In the genomic region with DNA sequence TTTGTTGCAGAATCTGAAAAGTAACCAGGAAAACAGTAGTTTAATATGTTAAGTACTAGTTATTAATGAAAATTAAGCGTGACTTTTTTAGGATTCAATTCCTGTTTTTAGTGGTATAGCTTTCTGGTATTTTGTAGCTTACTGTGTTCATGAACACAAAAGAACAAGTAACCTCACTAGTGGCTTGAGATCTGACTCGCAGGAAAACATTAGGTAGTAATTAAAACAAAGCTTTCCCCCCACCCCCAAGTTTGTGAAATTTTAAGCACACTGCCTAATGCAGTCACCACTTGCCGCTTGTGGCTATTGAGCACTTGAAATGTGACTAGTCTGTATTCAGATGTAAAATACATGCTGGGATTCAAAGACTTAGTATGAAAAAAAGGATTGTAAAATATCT, we compare ENCODE assay signal across 13 cellular contexts.
A peak's percentile ranks its signal among the peaks of the same experiment; 100 is the strongest.
DNase-seq lines count a peak whose midpoint lies in the region; ATAC-seq, FAIRE-seq and TF ChIP-seq lines count a peak whose summit lies in the region.
"Had no signal": no experiment of that assay in that cellular context is flagged by ENCODE, and none has a peak within 500 bp of the region (broad histone marks: within the 10 kb centered on the region; RNA-seq: fewer than 3 reads in every experiment).

No MANE protein-coding gene starts in this region.

- DNase-seq in GM19239 (ENCODE audit: insufficient read length, low spot score) (no peak), NCI-H128 (lab: John Stamatoyannopoulos, UW; ENCODE audit: unreplicated experiment) (peak; percentile 31), mesendoderm (peak; percentile 26), activated gamma-delta T cell treated with Interleukin-2 at 50 U/mL for 16 hours (no peak), right cardiac atrium (no peak), endothelial cell (ENCODE audit: low spot score) (no peak)
- DNase-seq in activated CD4-positive, alpha-beta T cell treated with anti-CD3 and anti-CD28 coated beads, Interleukin-2, amount 50 U/mL, for 1 hour, result no peak
- DNase-seq: amygdala, Calu3, H7, T1000 had no signal

- H2BK15ac ChIP-seq in mesendoderm (replicated peaks; ENCODE audit: low read depth), result no peak overlapping the region

- no peak overlapping the region for H3K18ac ChIP-seq in mesendoderm (ENCODE audit: low read length)

- H3K9ac ChIP-seq in mesendoderm (ENCODE audit: low read length), result no peak overlapping the region

- TF ChIP-seq CTCF in endothelial cell (IDR thresholded peaks at IDR 0.05; ENCODE audit: unreplicated experiment), result no peak

- no peak overlapping the region for H3K23ac ChIP-seq in mesendoderm (ENCODE audit: low read length)

- H3K4me3 ChIP-seq in mesendoderm (ENCODE audit: low read length) (no peak overlapping the region), right cardiac atrium (ENCODE audit: low read length) (no peak overlapping the region)

- H3K4me2 ChIP-seq in mesendoderm (ENCODE audit: low read length), result no peak overlapping the region

- no peaks in the 10 kb centered on the region for H3K36me3 ChIP-seq in mesendoderm (ENCODE audit: control insufficient read depth, insufficient read depth, low read length)

- H2AK5ac ChIP-seq in mesendoderm (ENCODE audit: low read length), result no peak overlapping the region

- H3K4me1 Mint-ChIP-seq in endothelial cell (ENCODE audit: unreplicated experiment), result no peaks in the 10 kb centered on the region

- no peak overlapping the region for H2BK5ac ChIP-seq in mesendoderm (ENCODE audit: low read length)

- no peaks in the 10 kb centered on the region for H3K79me2 ChIP-seq in mesendoderm (ENCODE audit: control insufficient read depth, insufficient read depth, low read length)

- H3K27ac ChIP-seq in mesendoderm (ENCODE audit: low read depth, low read length) (no peak overlapping the region), right cardiac atrium (ENCODE audit: low read length) (no peak overlapping the region)
- H3K27ac ChIP-seq: HL-60 had no signal

- no peak overlapping the region for H3K4me3 Mint-ChIP-seq in endothelial cell (ENCODE audit: unreplicated experiment)

- no peaks in the 10 kb centered on the region for H3K9me3 Mint-ChIP-seq in endothelial cell (ENCODE audit: unreplicated experiment)

- no peak overlapping the region for H3K4ac ChIP-seq in mesendoderm (ENCODE audit: low read depth, low read length)

- FAIRE-seq in GM19239 (lab: Jason Lieb, UNC), result peak; percentile 91

- H4K5ac ChIP-seq in mesendoderm (ENCODE audit: low read length), result no peak overlapping the region

- H4K8ac ChIP-seq in mesendoderm (ENCODE audit: low read depth, low read length), result no peak overlapping the region

- H2BK120ac ChIP-seq in mesendoderm (ENCODE audit: low read depth, low read length), result no peak overlapping the region

- no peak overlapping the region for H3K56ac ChIP-seq in mesendoderm (ENCODE audit: low read length)

- H3K9me3 ChIP-seq in right cardiac atrium (ENCODE audit: control insufficient read depth, low read length), result no peaks in the 10 kb centered on the region

- no peaks in the 10 kb centered on the region for H3K27me3 Mint-ChIP-seq in endothelial cell (ENCODE audit: unreplicated experiment)

- no peaks in the 10 kb centered on the region for H3K36me3 Mint-ChIP-seq in endothelial cell (ENCODE audit: low read depth, unreplicated experiment)

- peak; percentile 35 for ATAC-seq in HG02798 (IDR thresholded peaks at IDR 0.05; ENCODE audit: poor library complexity, unreplicated experiment)
- ATAC-seq in right cardiac atrium, result no peak

- no CpG with 5 or more reads among the region's 3 CpGs for WGBS in mesendoderm (ENCODE audit: extremely low coverage, insufficient coverage, low lambda C conversion rate)
- WGBS in right cardiac atrium, result 87% methylated on average over 3 of the region's 3 CpGs

- intact Hi-C loops in right cardiac atrium (cut with DNase I), result no loop called here

- H3K27me3 ChIP-seq in mesendoderm (ENCODE audit: insufficient read depth, low read length, poor library complexity) (no peaks in the 10 kb centered on the region), right cardiac atrium (ENCODE audit: control insufficient read depth, insufficient read depth) (no peaks in the 10 kb centered on the region)

- H3K4me1 ChIP-seq in mesendoderm (ENCODE audit: control insufficient read depth, low read depth, low read length) (no peaks in the 10 kb centered on the region), right cardiac atrium (ENCODE audit: control insufficient read depth, insufficient read depth, low read length) (no peaks in the 10 kb centered on the region)

- H3K27ac Mint-ChIP-seq in endothelial cell (ENCODE audit: unreplicated experiment), result no peak overlapping the region

- no peaks in the 10 kb centered on the region for H3K79me1 ChIP-seq in mesendoderm (ENCODE audit: low read length)

Comparison
In these comparisons a context has a peak if more than half of its experiments do, and no peak if none do; other contexts are left out.
1. DNase-seq: peak in NCI-H128 (single experiment) and mesendoderm (single experiment); none in GM19239 (single experiment), activated gamma-delta T cell treated with Interleukin-2 at 50 U/mL for 16 hours (single experiment), activated CD4-positive, alpha-beta T cell treated with anti-CD3 and anti-CD28 coated beads, Interleukin-2, amount 50 U/mL, for 1 hour (single experiment), right cardiac atrium (0 of 3) and endothelial cell (single experiment).